Comparison of ENCODE assay signal across 1 cellular context in the genomic region with DNA sequence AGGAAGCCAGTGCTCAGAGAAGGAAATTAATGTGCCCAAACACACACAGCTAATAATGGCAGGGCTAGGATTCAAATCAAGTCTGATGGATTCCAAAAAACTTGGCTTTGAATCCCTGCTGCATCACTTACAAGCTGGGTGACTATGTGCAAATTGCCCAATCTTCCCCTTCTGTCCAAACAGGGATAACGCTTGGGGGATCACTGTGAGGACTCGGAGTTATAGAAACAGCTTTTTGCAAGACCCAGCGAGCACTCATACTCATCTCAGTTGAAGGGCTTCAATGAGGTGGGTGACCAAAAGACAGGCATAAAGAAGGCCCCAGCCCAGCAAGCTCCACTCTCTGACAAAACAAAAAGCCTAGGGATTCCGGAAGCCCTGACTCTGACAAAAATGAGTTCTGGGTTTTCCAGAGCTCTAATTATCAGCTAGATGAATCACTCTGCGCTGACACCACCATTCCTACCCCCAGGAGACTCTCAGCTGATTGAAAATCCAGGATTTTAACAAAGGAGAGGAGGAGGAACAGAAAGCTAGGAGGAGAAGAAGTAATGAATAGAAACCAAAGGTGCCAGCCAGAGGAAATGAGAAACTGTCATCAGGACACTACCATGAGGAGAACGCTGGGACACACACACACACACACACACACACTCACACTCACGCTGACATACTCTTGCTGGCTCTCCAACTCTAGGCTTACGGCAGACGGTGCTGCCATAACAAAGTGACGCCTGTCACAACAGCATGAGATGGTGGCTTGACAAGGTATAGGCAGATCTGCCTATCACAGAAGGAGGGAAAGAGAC.
A peak's percentile ranks its signal among the peaks of the same experiment; 100 is the strongest.
TF ChIP-seq lines count a peak whose summit lies in the region.

No MANE protein-coding gene starts in this region.

TF ChIP-seq in K562, 482 proteins besides CTCF, POLR2A, EP300 and RAD21 (continued from another document and continues in another):
- TF ChIP-seq TEAD4 (IDR thresholded peaks at IDR 0.05; ENCODE audit: low read length) (no peak), TEAD4 (CRISPR knock-in tag; IDR thresholded peaks at IDR 0.05; ENCODE audit: borderline replicate concordance) (no peak), CHD4 (IDR thresholded peaks at IDR 0.05; ENCODE audit: insufficient read depth, insufficient replicate concordance, low read depth, low read length, poor library complexity, severe bottlenecking) (no peak), JUND (IDR thresholded peaks at IDR 0.05; ENCODE audit: borderline replicate concordance, low read depth, low read length) (peak; percentile 22; the same call in 1 of the 2 replicates), JUND (tag; IDR thresholded peaks at IDR 0.05; ENCODE audit: borderline replicate concordance, low read depth, low read length) (peak; percentile 51; the same call in 1 of the 3 replicates), LEF1 (IDR thresholded peaks at IDR 0.05) (0 out of 2 replicates have a peak, but pooled peaks have one; percentile 14), TAF7 (tag; IDR thresholded peaks at IDR 0.05) (peak; percentile 44; the same call in 1 of the 2 replicates), JUNB (CRISPR knock-in tag; conservative IDR thresholded peaks at IDR 0.05) (no peak), JUN (IDR thresholded peaks at IDR 0.05; ENCODE audit: borderline replicate concordance, low read depth, low read length) (no peak), JUN (CRISPR knock-in tag; IDR thresholded peaks at IDR 0.05; ENCODE audit: borderline replicate concordance) (0 out of 2 replicates have a peak, but pooled peaks have one; percentile 42), ZFX (CRISPR knock-in tag; IDR thresholded peaks at IDR 0.05) (no peak), SAFB (IDR thresholded peaks at IDR 0.05; ENCODE audit: borderline replicate concordance, low read depth, low read length) (no peak), ILK (tag; IDR thresholded peaks at IDR 0.05; ENCODE audit: borderline replicate concordance, low read depth) (no peak), KDM4B (IDR thresholded peaks at IDR 0.05; ENCODE audit: borderline replicate concordance in 2 of 2, low read depth in 1 of 2) (no peak), ZNF174 (CRISPR knock-in tag; IDR thresholded peaks at IDR 0.05) (no peak), CREM (IDR thresholded peaks at IDR 0.05; ENCODE audit: low read depth) (no peak), ZBTB8A (IDR thresholded peaks at IDR 0.05; ENCODE audit: partially characterized antibody) (no peak), ZFP30 (CRISPR knock-in tag; IDR thresholded peaks at IDR 0.05; ENCODE audit: borderline replicate concordance) (no peak), ARID1B (IDR thresholded peaks at IDR 0.05) (peak; percentile 51), SMC3 (conservative IDR thresholded peaks at IDR 0.05; ENCODE audit: insufficient read depth, low read depth, low read length) (no peak), RUNX1 (IDR thresholded peaks at IDR 0.05; ENCODE audit: low read depth) (no peak), RBM17 (IDR thresholded peaks at IDR 0.05; ENCODE audit: borderline replicate concordance, low read depth, low read length) (no peak), ARID2 (IDR thresholded peaks at IDR 0.05) (no peak), TEAD1 (CRISPR knock-in tag; IDR thresholded peaks at IDR 0.05) (0 out of 4 replicates have a peak, but pooled peaks have one; percentile 13 to 14), DMBX1 (CRISPR knock-in tag; IDR thresholded peaks at IDR 0.05; ENCODE audit: borderline replicate concordance) (peak; percentile 88), HDAC3 (IDR thresholded peaks at IDR 0.05; ENCODE audit: borderline replicate concordance, partially characterized antibody) (no peak), ZNF124 (CRISPR knock-in tag; IDR thresholded peaks at IDR 0.05) (no peak), CEBPB (tag; IDR thresholded peaks at IDR 0.05) (no peak), CTBP1 (IDR thresholded peaks at IDR 0.05; ENCODE audit: borderline replicate concordance) (no peak), TBP (optimal IDR thresholded peaks at IDR 0.05; ENCODE audit: low read depth, low read length) (no peak), KLF1 (tag; IDR thresholded peaks at IDR 0.05) (no peak), HCFC1 (IDR thresholded peaks at IDR 0.05; ENCODE audit: low read depth, low read length) (no peak), RBFOX2 (IDR thresholded peaks at IDR 0.05; ENCODE audit: low read depth, low read length) (no peak), ZNF175 (CRISPR knock-in tag; IDR thresholded peaks at IDR 0.05; ENCODE audit: low read depth) (peak; percentile 89; the same call in 1 of the 2 replicates), PPARD (CRISPR knock-in tag; IDR thresholded peaks at IDR 0.05) (no peak), ZFP36 (IDR thresholded peaks at IDR 0.05; ENCODE audit: low read depth, low read length, partially characterized antibody) (peak; percentile 44), MYBL2 (IDR thresholded peaks at IDR 0.05; ENCODE audit: low read depth) (no peak), MYBL2 (CRISPR knock-in tag; IDR thresholded peaks at IDR 0.05; ENCODE audit: borderline replicate concordance) (no peak), HMG20B (CRISPR knock-in tag; IDR thresholded peaks at IDR 0.05) (no peak)
- TF ChIP-seq, protein P1, sequence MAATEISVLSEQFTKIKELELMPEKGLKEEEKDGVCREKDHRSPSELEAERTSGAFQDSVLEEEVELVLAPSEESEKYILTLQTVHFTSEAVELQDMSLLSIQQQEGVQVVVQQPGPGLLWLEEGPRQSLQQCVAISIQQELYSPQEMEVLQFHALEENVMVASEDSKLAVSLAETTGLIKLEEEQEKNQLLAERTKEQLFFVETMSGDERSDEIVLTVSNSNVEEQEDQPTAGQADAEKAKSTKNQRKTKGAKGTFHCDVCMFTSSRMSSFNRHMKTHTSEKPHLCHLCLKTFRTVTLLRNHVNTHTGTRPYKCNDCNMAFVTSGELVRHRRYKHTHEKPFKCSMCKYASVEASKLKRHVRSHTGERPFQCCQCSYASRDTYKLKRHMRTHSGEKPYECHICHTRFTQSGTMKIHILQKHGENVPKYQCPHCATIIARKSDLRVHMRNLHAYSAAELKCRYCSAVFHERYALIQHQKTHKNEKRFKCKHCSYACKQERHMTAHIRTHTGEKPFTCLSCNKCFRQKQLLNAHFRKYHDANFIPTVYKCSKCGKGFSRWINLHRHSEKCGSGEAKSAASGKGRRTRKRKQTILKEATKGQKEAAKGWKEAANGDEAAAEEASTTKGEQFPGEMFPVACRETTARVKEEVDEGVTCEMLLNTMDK (IDR thresholded peaks at IDR 0.05; ENCODE audit: borderline replicate concordance, insufficient read depth, low read depth, low read length, poor library complexity, severe bottlenecking), result no peak
- TF ChIP-seq, protein P2, sequence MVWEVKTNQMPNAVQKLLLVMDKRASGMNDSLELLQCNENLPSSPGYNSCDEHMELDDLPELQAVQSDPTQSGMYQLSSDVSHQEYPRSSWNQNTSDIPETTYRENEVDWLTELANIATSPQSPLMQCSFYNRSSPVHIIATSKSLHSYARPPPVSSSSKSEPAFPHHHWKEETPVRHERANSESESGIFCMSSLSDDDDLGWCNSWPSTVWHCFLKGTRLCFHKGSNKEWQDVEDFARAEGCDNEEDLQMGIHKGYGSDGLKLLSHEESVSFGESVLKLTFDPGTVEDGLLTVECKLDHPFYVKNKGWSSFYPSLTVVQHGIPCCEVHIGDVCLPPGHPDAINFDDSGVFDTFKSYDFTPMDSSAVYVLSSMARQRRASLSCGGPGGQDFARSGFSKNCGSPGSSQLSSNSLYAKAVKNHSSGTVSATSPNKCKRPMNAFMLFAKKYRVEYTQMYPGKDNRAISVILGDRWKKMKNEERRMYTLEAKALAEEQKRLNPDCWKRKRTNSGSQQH (CRISPR knock-in tag; IDR thresholded peaks at IDR 0.05), result peak; percentile 87
- TF ChIP-seq, protein P3, sequence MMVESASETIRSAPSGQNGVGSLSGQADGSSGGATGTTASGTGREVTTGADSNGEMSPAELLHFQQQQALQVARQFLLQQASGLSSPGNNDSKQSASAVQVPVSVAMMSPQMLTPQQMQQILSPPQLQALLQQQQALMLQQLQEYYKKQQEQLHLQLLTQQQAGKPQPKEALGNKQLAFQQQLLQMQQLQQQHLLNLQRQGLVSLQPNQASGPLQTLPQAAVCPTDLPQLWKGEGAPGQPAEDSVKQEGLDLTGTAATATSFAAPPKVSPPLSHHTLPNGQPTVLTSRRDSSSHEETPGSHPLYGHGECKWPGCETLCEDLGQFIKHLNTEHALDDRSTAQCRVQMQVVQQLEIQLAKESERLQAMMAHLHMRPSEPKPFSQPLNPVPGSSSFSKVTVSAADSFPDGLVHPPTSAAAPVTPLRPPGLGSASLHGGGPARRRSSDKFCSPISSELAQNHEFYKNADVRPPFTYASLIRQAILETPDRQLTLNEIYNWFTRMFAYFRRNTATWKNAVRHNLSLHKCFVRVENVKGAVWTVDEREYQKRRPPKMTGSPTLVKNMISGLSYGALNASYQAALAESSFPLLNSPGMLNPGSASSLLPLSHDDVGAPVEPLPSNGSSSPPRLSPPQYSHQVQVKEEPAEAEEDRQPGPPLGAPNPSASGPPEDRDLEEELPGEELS (CRISPR knock-in tag; IDR thresholded peaks at IDR 0.05; ENCODE audit: borderline replicate concordance), result no peak
- TF ChIP-seq, protein P4, sequence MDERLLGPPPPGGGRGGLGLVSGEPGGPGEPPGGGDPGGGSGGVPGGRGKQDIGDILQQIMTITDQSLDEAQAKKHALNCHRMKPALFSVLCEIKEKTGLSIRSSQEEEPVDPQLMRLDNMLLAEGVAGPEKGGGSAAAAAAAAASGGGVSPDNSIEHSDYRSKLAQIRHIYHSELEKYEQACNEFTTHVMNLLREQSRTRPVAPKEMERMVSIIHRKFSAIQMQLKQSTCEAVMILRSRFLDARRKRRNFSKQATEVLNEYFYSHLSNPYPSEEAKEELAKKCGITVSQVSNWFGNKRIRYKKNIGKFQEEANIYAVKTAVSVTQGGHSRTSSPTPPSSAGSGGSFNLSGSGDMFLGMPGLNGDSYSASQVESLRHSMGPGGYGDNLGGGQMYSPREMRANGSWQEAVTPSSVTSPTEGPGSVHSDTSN (CRISPR knock-in tag; IDR thresholded peaks at IDR 0.05; ENCODE audit: low read depth), result no peak
- TF ChIP-seq, protein P4 (tag; conservative IDR thresholded peaks at IDR 0.05; ENCODE audit: low read depth), result peak; percentile 42
- TF ChIP-seq, protein P5, sequence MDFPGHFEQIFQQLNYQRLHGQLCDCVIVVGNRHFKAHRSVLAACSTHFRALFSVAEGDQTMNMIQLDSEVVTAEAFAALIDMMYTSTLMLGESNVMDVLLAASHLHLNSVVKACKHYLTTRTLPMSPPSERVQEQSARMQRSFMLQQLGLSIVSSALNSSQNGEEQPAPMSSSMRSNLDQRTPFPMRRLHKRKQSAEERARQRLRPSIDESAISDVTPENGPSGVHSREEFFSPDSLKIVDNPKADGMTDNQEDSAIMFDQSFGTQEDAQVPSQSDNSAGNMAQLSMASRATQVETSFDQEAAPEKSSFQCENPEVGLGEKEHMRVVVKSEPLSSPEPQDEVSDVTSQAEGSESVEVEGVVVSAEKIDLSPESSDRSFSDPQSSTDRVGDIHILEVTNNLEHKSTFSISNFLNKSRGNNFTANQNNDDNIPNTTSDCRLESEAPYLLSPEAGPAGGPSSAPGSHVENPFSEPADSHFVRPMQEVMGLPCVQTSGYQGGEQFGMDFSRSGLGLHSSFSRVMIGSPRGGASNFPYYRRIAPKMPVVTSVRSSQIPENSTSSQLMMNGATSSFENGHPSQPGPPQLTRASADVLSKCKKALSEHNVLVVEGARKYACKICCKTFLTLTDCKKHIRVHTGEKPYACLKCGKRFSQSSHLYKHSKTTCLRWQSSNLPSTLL (IDR thresholded peaks at IDR 0.05), result no peak
- TF ChIP-seq, protein P6, sequence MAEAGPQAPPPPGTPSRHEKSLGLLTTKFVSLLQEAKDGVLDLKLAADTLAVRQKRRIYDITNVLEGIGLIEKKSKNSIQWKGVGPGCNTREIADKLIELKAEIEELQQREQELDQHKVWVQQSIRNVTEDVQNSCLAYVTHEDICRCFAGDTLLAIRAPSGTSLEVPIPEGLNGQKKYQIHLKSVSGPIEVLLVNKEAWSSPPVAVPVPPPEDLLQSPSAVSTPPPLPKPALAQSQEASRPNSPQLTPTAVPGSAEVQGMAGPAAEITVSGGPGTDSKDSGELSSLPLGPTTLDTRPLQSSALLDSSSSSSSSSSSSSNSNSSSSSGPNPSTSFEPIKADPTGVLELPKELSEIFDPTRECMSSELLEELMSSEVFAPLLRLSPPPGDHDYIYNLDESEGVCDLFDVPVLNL (CRISPR knock-in tag; IDR thresholded peaks at IDR 0.05; ENCODE audit: low read depth), result no peak
- TF ChIP-seq, protein P7, sequence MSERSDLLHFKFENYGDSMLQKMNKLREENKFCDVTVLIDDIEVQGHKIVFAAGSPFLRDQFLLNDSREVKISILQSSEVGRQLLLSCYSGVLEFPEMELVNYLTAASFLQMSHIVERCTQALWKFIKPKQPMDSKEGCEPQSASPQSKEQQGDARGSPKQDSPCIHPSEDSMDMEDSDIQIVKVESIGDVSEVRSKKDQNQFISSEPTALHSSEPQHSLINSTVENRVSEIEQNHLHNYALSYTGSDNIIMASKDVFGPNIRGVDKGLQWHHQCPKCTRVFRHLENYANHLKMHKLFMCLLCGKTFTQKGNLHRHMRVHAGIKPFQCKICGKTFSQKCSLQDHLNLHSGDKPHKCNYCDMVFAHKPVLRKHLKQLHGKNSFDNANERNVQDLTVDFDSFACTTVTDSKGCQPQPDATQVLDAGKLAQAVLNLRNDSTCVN (CRISPR knock-in tag; IDR thresholded peaks at IDR 0.05), result peak; percentile 66; the same call in 1 of the 2 replicates
- TF ChIP-seq, protein P8, sequence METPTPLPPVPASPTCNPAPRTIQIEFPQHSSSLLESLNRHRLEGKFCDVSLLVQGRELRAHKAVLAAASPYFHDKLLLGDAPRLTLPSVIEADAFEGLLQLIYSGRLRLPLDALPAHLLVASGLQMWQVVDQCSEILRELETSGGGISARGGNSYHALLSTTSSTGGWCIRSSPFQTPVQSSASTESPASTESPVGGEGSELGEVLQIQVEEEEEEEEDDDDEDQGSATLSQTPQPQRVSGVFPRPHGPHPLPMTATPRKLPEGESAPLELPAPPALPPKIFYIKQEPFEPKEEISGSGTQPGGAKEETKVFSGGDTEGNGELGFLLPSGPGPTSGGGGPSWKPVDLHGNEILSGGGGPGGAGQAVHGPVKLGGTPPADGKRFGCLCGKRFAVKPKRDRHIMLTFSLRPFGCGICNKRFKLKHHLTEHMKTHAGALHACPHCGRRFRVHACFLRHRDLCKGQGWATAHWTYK (CRISPR knock-in tag; IDR thresholded peaks at IDR 0.05), result no peak
- TF ChIP-seq, protein P9, sequence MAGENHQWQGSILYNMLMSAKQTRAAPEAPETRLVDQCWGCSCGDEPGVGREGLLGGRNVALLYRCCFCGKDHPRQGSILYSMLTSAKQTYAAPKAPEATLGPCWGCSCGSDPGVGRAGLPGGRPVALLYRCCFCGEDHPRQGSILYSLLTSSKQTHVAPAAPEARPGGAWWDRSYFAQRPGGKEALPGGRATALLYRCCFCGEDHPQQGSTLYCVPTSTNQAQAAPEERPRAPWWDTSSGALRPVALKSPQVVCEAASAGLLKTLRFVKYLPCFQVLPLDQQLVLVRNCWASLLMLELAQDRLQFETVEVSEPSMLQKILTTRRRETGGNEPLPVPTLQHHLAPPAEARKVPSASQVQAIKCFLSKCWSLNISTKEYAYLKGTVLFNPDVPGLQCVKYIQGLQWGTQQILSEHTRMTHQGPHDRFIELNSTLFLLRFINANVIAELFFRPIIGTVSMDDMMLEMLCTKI (IDR thresholded peaks at IDR 0.05; ENCODE audit: partially characterized antibody), result no peak
